Comparison of ENCODE assay signal across 12 cellular contexts in the genomic region with DNA sequence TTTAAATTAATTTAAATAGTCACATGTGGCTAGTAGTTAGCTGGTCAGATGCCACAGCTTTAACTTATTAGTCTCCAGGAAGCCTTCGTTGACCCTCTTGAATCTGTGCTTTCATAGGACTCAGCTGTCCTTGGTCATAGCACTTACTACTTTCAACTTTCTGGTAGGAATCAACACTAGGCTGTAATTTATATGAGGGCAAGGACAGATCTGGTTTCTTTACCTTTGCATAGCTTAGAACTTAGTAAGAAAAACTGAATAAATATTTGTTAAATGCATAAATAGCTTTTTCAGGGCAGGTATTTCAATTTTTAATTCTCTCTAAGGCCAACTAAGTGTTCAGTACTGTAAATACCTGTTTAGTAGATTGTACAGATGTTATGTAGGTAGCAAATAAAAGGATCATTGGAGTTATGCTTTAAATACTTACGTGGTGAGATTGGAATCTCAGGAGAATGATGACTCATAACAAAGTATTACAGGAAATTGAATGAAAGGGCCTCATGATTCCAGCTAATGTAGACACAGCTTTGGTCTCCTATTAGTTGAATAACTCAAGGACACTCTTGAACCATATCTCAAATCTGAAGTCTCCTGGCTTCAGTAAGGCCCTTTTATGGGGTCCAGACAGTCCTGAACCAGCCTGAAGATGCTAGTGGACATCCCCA. TPM values are rescaled to one million over a fixed set of nuclear protein-coding genes. Genes with fewer than 3 reads are reported as not detected.
DNase-seq lines count a peak whose midpoint lies in the region; ATAC-seq and TF ChIP-seq lines count a peak whose summit lies in the region.
"Had no signal": no experiment of that assay in that cellular context is flagged by ENCODE, and none has a peak within 500 bp of the region (broad histone marks: within the 10 kb centered on the region; RNA-seq: fewer than 3 reads in every experiment).

No MANE protein-coding gene starts in this region.

- POLR2A ChIA-PET in Caco-2 (lab: Charles Lee) = no interaction called here

- intact Hi-C loops in Caco-2 (cut with micrococcal nuclease; ENCODE audit: unreplicated experiment) = no loop called here

- H3K9me3 Mint-ChIP-seq in Caco-2 (ENCODE audit: unreplicated experiment) = peaks cover 8% of the 10 kb centered on the region
- H3K9me3 Mint-ChIP-seq in central memory CD8-positive, alpha-beta T cell = no peaks in the 10 kb centered on the region
- no peaks in the 10 kb centered on the region for H3K9me3 Mint-ChIP-seq in neural crest cell
- H3K9me3 Mint-ChIP-seq: stimulated activated memory B cell treated with anti-CD40 and anti-IgM and Interleukin-4, amounts not matched to agents 10 μg/mL and 1 μg/mL and 100 μg/mL, for 72 hours had no signal

- peak overlapping the region; percentile 48 for H3K27ac Mint-ChIP-seq in Caco-2 (ENCODE audit: unreplicated experiment)
- H3K27ac Mint-ChIP-seq in central memory CD8-positive, alpha-beta T cell (ENCODE audit: low read depth) = peak overlapping the region; percentile 92
- no peak overlapping the region for H3K27ac Mint-ChIP-seq in neural crest cell (ENCODE audit: unreplicated experiment)
- H3K27ac Mint-ChIP-seq: stimulated activated memory B cell treated with anti-CD40 and anti-IgM and Interleukin-4, amounts not matched to agents 10 μg/mL and 1 μg/mL and 100 μg/mL, for 72 hours had no signal

- H3K27me3 ChIP-seq in Caco-2 (replicated peaks; ENCODE audit: control insufficient read depth, insufficient read depth, low read length) = no peaks in the 10 kb centered on the region

- H3K36me3 ChIP-seq in Caco-2 (ENCODE audit: control insufficient read depth, insufficient read depth, low read length) = no peaks in the 10 kb centered on the region
- H3K36me3 ChIP-seq: neutrophil had no signal

- no peaks in the 10 kb centered on the region; the same call in 1 of the 2 replicates for H3K9me3 ChIP-seq in Caco-2
- H3K9me3 ChIP-seq: neutrophil had no signal

- H3K36me3 Mint-ChIP-seq in Caco-2 (ENCODE audit: insufficient read depth, unreplicated experiment) (no peaks in the 10 kb centered on the region), neural crest cell (ENCODE audit: low read depth) (no peaks in the 10 kb centered on the region)
- peaks cover 24% of the 10 kb centered on the region for H3K36me3 Mint-ChIP-seq in central memory CD8-positive, alpha-beta T cell (ENCODE audit: insufficient read depth)

- ATAC-seq in central memory CD8-positive, alpha-beta T cell (replicated peaks; ENCODE audit: extremely low read depth, poor library complexity, severe bottlenecking) = no peak
- ATAC-seq in GM18868 (IDR thresholded peaks at IDR 0.05; ENCODE audit: unreplicated experiment) (no peak), GM19328 (IDR thresholded peaks at IDR 0.05; ENCODE audit: unreplicated experiment) (no peak)
- ATAC-seq: activated CD4-positive, alpha-beta T cell treated with anti-CD3 and anti-CD28 coated beads for 36 hours; stimulated activated memory B cell treated with anti-CD40 and anti-IgM and Interleukin-4, amounts not matched to agents 10 μg/mL and 1 μg/mL and 100 μg/mL, for 72 hours had no signal

- H3K27me3 Mint-ChIP-seq in Caco-2 (ENCODE audit: insufficient read depth, unreplicated experiment) (no peaks in the 10 kb centered on the region), neural crest cell (ENCODE audit: low read depth) (peaks cover 15% of the 10 kb centered on the region)
- no peaks in the 10 kb centered on the region for H3K27me3 Mint-ChIP-seq in central memory CD8-positive, alpha-beta T cell
- H3K27me3 Mint-ChIP-seq: stimulated activated memory B cell treated with anti-CD40 and anti-IgM and Interleukin-4, amounts not matched to agents 10 μg/mL and 1 μg/mL and 100 μg/mL, for 72 hours had no signal

- H3K4me1 Mint-ChIP-seq in Caco-2 (ENCODE audit: low read depth, unreplicated experiment) (peaks cover 10% of the 10 kb centered on the region), neural crest cell (peaks cover 26% of the 10 kb centered on the region)
- H3K4me1 Mint-ChIP-seq in central memory CD8-positive, alpha-beta T cell = peaks cover 64% of the 10 kb centered on the region

- H3K4me3 ChIP-seq in Caco-2 (ENCODE audit: low read depth, low read length) = no peak overlapping the region

- no TSS peak for BruUV-seq in Caco-2 (replicated peaks; lab: Mats Ljungman, UMichigan)

- CTCF ChIA-PET in Caco-2 (lab: Charles Lee) = interaction anchor here (1.5 kb wide), 1 partner anchor 13 kb away, joined by 5 read pairs; no protein-coding TSS in a partner anchor

- DNase-seq in Caco-2 = no peak
- peak; percentile 76 for DNase-seq in LoVo (ENCODE audit: low spot score)
- no peak for DNase-seq in central memory CD8-positive, alpha-beta T cell (ENCODE audit: low spot score in 2 of 2)
- no peak for DNase-seq in neural crest cell (ENCODE audit: low read depth, low spot score)
- no peak for DNase-seq in NCI-H1417 (lab: John Stamatoyannopoulos, UW)
- DNase-seq in stimulated activated CD4-positive, alpha-beta T cell treated with anti-CD3 and anti-CD28 coated beads, Interleukin-15, amount 100 ng/mL, for 24 hours = no peak
- DNase-seq: activated CD4-positive, alpha-beta T cell treated with anti-CD3 and anti-CD28 coated beads for 36 hours; NCI-H1930 had no signal

- H3K4me3 Mint-ChIP-seq in Caco-2 (ENCODE audit: unreplicated experiment) (no peak overlapping the region), neural crest cell (peak overlapping the region; percentile 91)
- peak overlapping the region; percentile 93 for H3K4me3 Mint-ChIP-seq in central memory CD8-positive, alpha-beta T cell

- H3K4me1 ChIP-seq in Caco-2 = peaks cover 8% of the 10 kb centered on the region

- no peak for TF ChIP-seq CTCF in Caco-2 (IDR thresholded peaks at IDR 0.05; ENCODE audit: insufficient read depth in 1 of 2, low read depth in 1 of 2, low read length in 1 of 2, severe bottlenecking in 1 of 2, unreplicated experiment in 1 of 2)
- TF ChIP-seq CTCF in neural crest cell (conservative IDR thresholded peaks at IDR 0.05) = no peak

RNA-seq across cellular contexts. Expression of a gene that starts 2.6 kb away (rescaled TPM):
- total RNA-seq in Caco-2 (2022) = 0.79 and 1.2 TPM in 2 replicates
- total RNA-seq in neural crest cell = 13.2 and 14.5 TPM in 2 replicates

RNA-seq across cellular contexts. Expression of a gene that starts 43.4 kb away (rescaled TPM):
- total RNA-seq in Caco-2 (2022) = not detected in 2 replicates
- not detected in 2 replicates for total RNA-seq in neural crest cell
- total RNA-seq: activated CD4-positive, alpha-beta T cell treated with anti-CD3 and anti-CD28 coated beads for 36 hours had no signal
